In the genomic region with DNA sequence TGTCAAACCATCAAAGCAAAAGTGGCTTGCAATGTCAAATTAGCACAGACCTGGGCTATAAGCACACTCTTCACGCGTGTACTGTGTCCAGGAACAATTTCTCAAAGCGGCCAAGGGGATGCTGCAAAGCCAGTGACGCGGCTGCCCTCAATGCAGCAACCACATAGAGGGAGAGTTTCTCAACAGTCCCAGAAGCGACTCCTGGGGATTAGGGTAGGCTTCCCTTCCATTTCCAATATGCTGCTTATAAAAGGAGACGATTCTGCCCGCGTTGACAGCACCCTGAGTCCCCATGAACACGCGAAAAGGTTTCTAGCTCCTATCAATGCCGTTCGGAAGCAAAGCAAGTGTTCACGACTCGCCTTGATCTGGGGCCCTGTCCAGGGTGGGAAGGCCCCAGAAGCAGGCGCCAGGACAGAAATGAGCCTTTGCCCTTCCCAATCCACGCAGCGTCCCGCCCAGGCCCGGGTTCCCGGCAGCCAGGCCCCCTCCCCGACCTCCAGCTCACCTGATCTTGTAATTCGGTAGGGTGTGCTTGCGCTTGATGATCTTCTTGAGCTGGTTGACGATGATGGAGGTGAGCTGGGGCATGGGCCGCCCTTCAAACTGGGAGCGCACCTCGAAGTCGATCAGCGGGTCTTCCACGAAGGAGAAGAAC, we compare ENCODE assay signal across 8 cellular contexts. TPM values are rescaled to one million over a fixed set of nuclear protein-coding genes. Genes with fewer than 3 reads are reported as not detected.
DNase-seq lines count a peak whose midpoint lies in the region; ATAC-seq and TF ChIP-seq lines count a peak whose summit lies in the region.

No MANE protein-coding gene starts in this region.

- DNase-seq in 8988T (peak; percentile 22), GM13977 (ENCODE audit: low spot score) (peak; percentile 43), WERI-Rb-1 (peak; percentile 20), lung microvascular endothelial cell (ENCODE audit: low read depth in 2 of 2) (peak; percentile 34 to 48)
- DNase-seq in Jurkat, Clone E6-1 (ENCODE audit: low read depth, low spot score) = no peak
- DNase-seq in effector CD4-positive, alpha-beta T cell = peak; percentile 16
- DNase-seq in stimulated activated naive CD4-positive, alpha-beta T cell (lab: John Stamatoyannopoulos, UW) = peak in 5 of 6 experiments; percentile 9 to 62 (median 26)

- no peak overlapping the region; the same call in 1 of the 2 replicates for H3K27ac ChIP-seq in WERI-Rb-1

- H3K9me3 ChIP-seq in WERI-Rb-1 (ENCODE audit: severe bottlenecking) = no peaks in the 10 kb centered on the region

- no peak for TF ChIP-seq CTCF in GM13977 (IDR thresholded peaks at IDR 0.05; ENCODE audit: extremely low read depth, insufficient read depth, missing control alignments)
- TF ChIP-seq CTCF in WERI-Rb-1 (IDR thresholded peaks at IDR 0.05; ENCODE audit: low read depth, low read length) = no peak

- ATAC-seq in HG02588 (IDR thresholded peaks at IDR 0.05; ENCODE audit: unreplicated experiment) = no peak

- in situ Hi-C loops in GM13977 (cut with MboI; ENCODE audit: low pct_unique_long_range_greater_than_20kb, low sequenced_read_pairs, unreplicated experiment) = no loop called here

- H3K36me3 ChIP-seq in WERI-Rb-1 = peaks cover 4% of the 10 kb centered on the region

- no peaks in the 10 kb centered on the region for H3K27me3 ChIP-seq in WERI-Rb-1 (ENCODE audit: insufficient read depth, low read depth, severe bottlenecking)

- H3K4me3 ChIP-seq in Jurkat, Clone E6-1 (ENCODE audit: low read length) = peak overlapping the region; percentile 82
- H3K4me3 ChIP-seq in WERI-Rb-1 (ENCODE audit: low read depth, low read length) = peak overlapping the region; percentile 89

RNA-seq across cellular contexts. Expression of a gene that starts 1.3 kb away (rescaled TPM):
- polyA plus RNA-seq in Jurkat, Clone E6-1 (2012; ENCODE audit: insufficient read depth, insufficient read length) = 15.6 TPM
- 8.3 and 13.1 TPM in 2 replicates for total RNA-seq in lung microvascular endothelial cell
